ENCODE assay signal across 9 cellular contexts in genomic region chr9:37593877-37594448, GRCh38. TPM values are rescaled to one million over a fixed set of nuclear protein-coding genes. Genes with fewer than 3 reads are reported as not detected.
DNase-seq lines count a peak whose midpoint lies in the region; ATAC-seq and TF ChIP-seq lines count a peak whose summit lies in the region.
"Had no signal": no experiment of that assay in that cellular context is flagged by ENCODE, and none has a peak within 500 bp of the region (broad histone marks: within the 10 kb centered on the region; RNA-seq: fewer than 3 reads in every experiment).

No MANE protein-coding gene starts in this region.

- peaks cover 3% of the 10 kb centered on the region for H3K27me3 Mint-ChIP-seq in activated naive CD8-positive, alpha-beta T cell
- no peaks in the 10 kb centered on the region for H3K27me3 Mint-ChIP-seq in naive B cell

- peaks cover 5% of the 10 kb centered on the region for H3K36me3 Mint-ChIP-seq in activated naive CD8-positive, alpha-beta T cell
- peaks cover 5 to 7% of the 10 kb centered on the region in 2 donors for H3K36me3 Mint-ChIP-seq in naive B cell

- no peak overlapping the region for H3K4me3 ChIP-seq in AG10803 (ENCODE audit: low read length)
- H3K4me3 ChIP-seq in GM12865 (ENCODE audit: low read depth, low read length): peak overlapping the region; percentile 51; the same call in 1 of the 2 replicates
- H3K4me3 ChIP-seq: HAP-1 had no signal

- H3K9me3 Mint-ChIP-seq in activated naive CD8-positive, alpha-beta T cell (ENCODE audit: low read depth): no peaks in the 10 kb centered on the region
- no peaks in the 10 kb centered on the region for H3K9me3 Mint-ChIP-seq in naive B cell

- H3K4me3 Mint-ChIP-seq in activated naive CD8-positive, alpha-beta T cell: peak overlapping the region; percentile 62
- H3K4me3 Mint-ChIP-seq in naive B cell: peak overlapping the region; percentile 65 to 100 (median 74)

- no peak overlapping the region for H3K27ac Mint-ChIP-seq in activated naive CD8-positive, alpha-beta T cell
- H3K27ac Mint-ChIP-seq in naive B cell: peak overlapping the region in 2 of 6 donors; percentile 57 to 70

- DNase-seq in AG10803 (ENCODE audit: low read depth) (peak; percentile 26), GM12865 (ENCODE audit: low read depth) (no peak), naive B cell (no peak), DMS153 treated with DMSO at 0.1 percent for 48 hours (lab: John Stamatoyannopoulos, UW; ENCODE audit: unreplicated experiment) (no peak), amygdala (lab: John Stamatoyannopoulos, UW) (no peak)
- no peak for DNase-seq in stimulated activated CD4-positive, alpha-beta T cell treated with anti-CD3 and anti-CD28 coated beads, Interleukin-1b, Interleukin-23, amount 100 ng/mL, for 48 hours
- DNase-seq in effector CD4-positive, alpha-beta T cell: no peak

- ATAC-seq in naive B cell (ENCODE audit: low read depth in 2 of 2): no peak

- peaks cover 31% of the 10 kb centered on the region for H3K4me1 Mint-ChIP-seq in activated naive CD8-positive, alpha-beta T cell (ENCODE audit: low read depth)
- H3K4me1 Mint-ChIP-seq in naive B cell: peaks cover 23 to 50% (median 37%) of the 10 kb centered on the region in 3 donors

- TF ChIP-seq CTCF in AG10803 (conservative IDR thresholded peaks at IDR 0.05; ENCODE audit: low read length) (no peak), GM12865 (IDR thresholded peaks at IDR 0.05; ENCODE audit: insufficient read depth, low read depth, low read length, missing control alignments) (no peak)

RNA-seq across cellular contexts. Expression of gene TOMM5, which starts 1.6 kb away (rescaled TPM):
- polyA plus RNA-seq in naive B cell (ENCODE audit: low read depth in 6 of 6): 100 to 1,000 TPM; 127 to 214 (median 179) TPM

RNA-seq across cellular contexts. Expression of gene FBXO10, which starts 17.8 kb away (rescaled TPM):
- 1 to 10 TPM; 2.7 to 7.8 (median 7.5) TPM for polyA plus RNA-seq in naive B cell (ENCODE audit: low read depth in 6 of 6)

RNA-seq across cellular contexts. Expression of gene FRMPD1, which starts 56.8 kb away (rescaled TPM):
- polyA plus RNA-seq in naive B cell (ENCODE audit: low read depth in 6 of 6): not detected
